Comparison of ENCODE assay signal across 20 cellular contexts in the genomic region with DNA sequence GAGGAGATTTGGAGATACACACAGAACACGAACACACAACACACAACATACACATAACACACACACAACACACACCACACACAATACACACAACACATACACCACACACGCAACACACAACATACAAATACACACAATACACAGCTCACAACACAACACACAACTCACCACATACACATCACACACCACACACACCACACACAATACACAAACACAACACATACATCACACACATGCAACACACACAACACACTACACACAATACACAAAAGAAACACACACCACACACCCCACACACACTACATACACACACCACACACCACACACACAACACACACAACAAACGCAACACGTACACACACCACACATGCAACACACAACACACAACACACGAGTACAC.
"Had no signal": no experiment of that assay in that cellular context is flagged by ENCODE, and none has a peak within 500 bp of the region (broad histone marks: within the 10 kb centered on the region; RNA-seq: fewer than 3 reads in every experiment).

No MANE protein-coding gene starts in this region.

- H3K9ac ChIP-seq: parathyroid adenoma had no signal

- ATAC-seq: esophagus mucosa; gastrocnemius medialis; left ventricle myocardium superior; lower lobe of right lung; psoas muscle; right cardiac atrium; stimulated activated naive B cell treated with anti-CD40 and anti-IgM and Interleukin-4, amounts not matched to agents 10 μg/mL and 1 μg/mL and 100 μg/mL, for 72 hours had no signal

- H3K36me3 Mint-ChIP-seq: natural killer cell; stimulated activated naive B cell treated with anti-CD40 and anti-IgM and Interleukin-4, amounts not matched to agents 10 μg/mL and 1 μg/mL and 100 μg/mL, for 72 hours; type B pancreatic cell had no signal

- H3K27ac ChIP-seq: dorsolateral prefrontal cortex, gastrocnemius medialis, lower lobe of right lung, parathyroid adenoma, psoas muscle, skin epidermis, spleen, stomach, thyroid gland had no signal

- H3K27ac Mint-ChIP-seq: stimulated activated naive B cell treated with anti-CD40 and anti-IgM and Interleukin-4, amounts not matched to agents 10 μg/mL and 1 μg/mL and 100 μg/mL, for 72 hours; type B pancreatic cell had no signal

- H3K4me1 ChIP-seq: gastrocnemius medialis, lower lobe of right lung, parathyroid adenoma, psoas muscle, spleen, stomach, thyroid gland had no signal

- H3K9me3 ChIP-seq: gastrocnemius medialis, lower lobe of right lung, psoas muscle, spleen, stomach, thyroid gland had no signal

- DNase-seq: dorsolateral prefrontal cortex; effector CD4-positive, alpha-beta T cell; foreskin fibroblast; gastrocnemius medialis; left ventricle myocardium superior; lower lobe of right lung; natural killer cell; psoas muscle; right cardiac atrium; spleen; stimulated activated CD4-positive, alpha-beta T cell treated with anti-CD3 and anti-CD28 coated beads, Interleukin-4, amount 100 ng/mL, for 4 hours; stimulated activated naive B cell treated with anti-CD40 and anti-IgM and Interleukin-4, amounts not matched to agents 10 μg/mL and 1 μg/mL and 100 μg/mL, for 72 hours; stomach; thyroid gland had no signal

- H3K4me3 Mint-ChIP-seq: natural killer cell; stimulated activated naive B cell treated with anti-CD40 and anti-IgM and Interleukin-4, amounts not matched to agents 10 μg/mL and 1 μg/mL and 100 μg/mL, for 72 hours; type B pancreatic cell had no signal

- H3K27me3 ChIP-seq: thyroid gland had no signal

- H3K79me2 ChIP-seq: parathyroid adenoma had no signal

- H2AFZ ChIP-seq: parathyroid adenoma had no signal

- H3K36me3 ChIP-seq: gastrocnemius medialis, lower lobe of right lung, spleen, stomach, thyroid gland had no signal

- H3K4me1 Mint-ChIP-seq: natural killer cell had no signal

- FAIRE-seq: colon, keratinocyte had no signal

- H3K4me3 ChIP-seq: dorsolateral prefrontal cortex, gastrocnemius medialis, lower lobe of right lung, psoas muscle, skin epidermis, spleen, stomach, thyroid gland had no signal
